Comparison of ENCODE assay signal across 8 cellular contexts in genomic region chr19:48203794-48204628, GRCh38. TPM values are rescaled to one million over a fixed set of nuclear protein-coding genes. Genes with fewer than 3 reads are reported as not detected.
A peak's percentile ranks its signal among the peaks of the same experiment; 100 is the strongest.
DNase-seq lines count a peak whose midpoint lies in the region; ATAC-seq and TF ChIP-seq lines count a peak whose summit lies in the region.

No MANE protein-coding gene starts in this region.

- H3K9me2 ChIP-seq in PC-9 (ENCODE audit: insufficient read depth) = no peaks in the 10 kb centered on the region

- BruUV-seq in PC-9 (replicated peaks; lab: Mats Ljungman, UMichigan) = no TSS peak

- no peaks in the 10 kb centered on the region for H4K20me1 ChIP-seq in PC-9 (ENCODE audit: insufficient read depth)

- no peak overlapping the region; the same call in 1 of the 2 replicates for H3K27ac ChIP-seq in PC-9
- H3K27ac ChIP-seq in esophagus squamous epithelium = peak overlapping the region; percentile 57 to 83 (median 72)
- H3K27ac ChIP-seq in muscle layer of duodenum (ENCODE audit: low read length) = peak overlapping the region; percentile 77

- CTCF ChIA-PET in PC-9 (lab: Charles Lee) = interaction anchor here (0.6 to 1.5 kb wide), 7 partner anchors 13 to 855 kb away, joined by 3 to 12 read pairs (median 4); no protein-coding TSS in a partner anchor

- H3K4me3 Mint-ChIP-seq in activated T-cell treated with anti-CD3 and anti-CD28 coated beads, Interleukin-2, amount 50 U/mL, for 4 hours = no peak overlapping the region

- TF ChIP-seq POLR2A in esophagus squamous epithelium (IDR thresholded peaks at IDR 0.05) = peak in 2 of 4 donors; percentile 22 to 57

- H3K27me3 ChIP-seq in PC-9 (ENCODE audit: insufficient read depth, low read depth) (no peaks in the 10 kb centered on the region), esophagus squamous epithelium (no peaks in the 10 kb centered on the region), muscle layer of duodenum (ENCODE audit: low read depth, low read length) (no peaks in the 10 kb centered on the region)

- H3K79me2 ChIP-seq in PC-9 (ENCODE audit: low read depth) = peaks cover 13% of the 10 kb centered on the region; the same call in 1 of the 2 replicates

- H3K4me3 ChIP-seq in PC-9 = peak overlapping the region; percentile 67
- peak overlapping the region; percentile 63 to 79 (median 70) for H3K4me3 ChIP-seq in esophagus squamous epithelium
- H3K4me3 ChIP-seq in muscle layer of duodenum (ENCODE audit: low read depth in 1 of 2, low read length in 2 of 2) = peak overlapping the region; percentile 93 to 98

- H3K27me3 Mint-ChIP-seq in activated T-cell treated with anti-CD3 and anti-CD28 coated beads, Interleukin-2, amount 50 U/mL, for 4 hours (ENCODE audit: low read depth) = no peaks in the 10 kb centered on the region

- H3F3A ChIP-seq in PC-9 (ENCODE audit: insufficient read depth, low read depth) = peaks cover 15% of the 10 kb centered on the region

- peak overlapping the region; percentile 95 for H3K4me2 ChIP-seq in PC-9

- TF ChIP-seq CTCF in PC-9 (conservative IDR thresholded peaks at IDR 0.05) (no peak), esophagus squamous epithelium (IDR thresholded peaks at IDR 0.05) (peak in 1 of 6 experiments; percentile 54)

- intact Hi-C loops in PC-9 (cut with micrococcal nuclease; ENCODE audit: unreplicated experiment) (no loop called here), esophagus squamous epithelium (cut with DNase I) (no loop called here)

- peaks cover 14% of the 10 kb centered on the region for H3K4me1 ChIP-seq in PC-9 (replicated peaks; ENCODE audit: insufficient read depth)
- peaks cover 0 to 20% (median 11%) of the 10 kb centered on the region in 3 donors for H3K4me1 ChIP-seq in esophagus squamous epithelium
- peaks cover 4 to 14% of the 10 kb centered on the region in 2 donors for H3K4me1 ChIP-seq in muscle layer of duodenum (ENCODE audit: control insufficient read depth in 1 of 2, insufficient read depth in 2 of 2, low read length in 2 of 2)

- DNase-seq in DMS53 (lab: John Stamatoyannopoulos, UW) (peak; percentile 99), KG1 (lab: John Stamatoyannopoulos, UW) (peak; percentile 96), PC-9 (peak; percentile 94 to 95), esophagus squamous epithelium (lab: John Stamatoyannopoulos, UW) (peak; percentile 62)
- DNase-seq in activated T-cell treated with anti-CD3 and anti-CD28 coated beads, Interleukin-2, amount 50 U/mL, for 4 hours = peak; percentile 83
- DNase-seq in stimulated activated CD8-positive, alpha-beta memory T cell treated with anti-CD3 and anti-CD28 coated beads, Interleukin-7, amount 100 ng/mL, for 24 hours (ENCODE audit: low read depth) = peak; percentile 82

- H3K4me1 Mint-ChIP-seq in activated T-cell treated with anti-CD3 and anti-CD28 coated beads, Interleukin-2, amount 50 U/mL, for 4 hours (ENCODE audit: low read depth) = peaks cover 13% of the 10 kb centered on the region

- whole genome bisulfite sequencing in esophagus squamous epithelium, 2 donors = 0 to 1% methylated on average over 21 to 23 of the region's 34 CpGs

- peak; percentile 89 for ATAC-seq in GM21723 (IDR thresholded peaks at IDR 0.05; ENCODE audit: unreplicated experiment)
- ATAC-seq in activated T-cell treated with anti-CD3 and anti-CD28 coated beads, Interleukin-2, amount 50 U/mL, for 4 hours = peak; percentile 99 to 100

- H3K36me3 Mint-ChIP-seq in activated T-cell treated with anti-CD3 and anti-CD28 coated beads, Interleukin-2, amount 50 U/mL, for 4 hours (ENCODE audit: insufficient read depth) = peaks cover 2% of the 10 kb centered on the region

- no peaks in the 10 kb centered on the region for H3K9me3 Mint-ChIP-seq in activated T-cell treated with anti-CD3 and anti-CD28 coated beads, Interleukin-2, amount 50 U/mL, for 4 hours

- H3K9me3 ChIP-seq in PC-9 (ENCODE audit: insufficient read depth, low read depth) (no peaks in the 10 kb centered on the region), esophagus squamous epithelium (no peaks in the 10 kb centered on the region), muscle layer of duodenum (ENCODE audit: control insufficient read depth in 1 of 2, low read length in 2 of 2) (no peaks in the 10 kb centered on the region)

- H2AFZ ChIP-seq in PC-9 = peak overlapping the region; percentile 91

- H3K36me3 ChIP-seq in PC-9 (ENCODE audit: low read depth) (no peaks in the 10 kb centered on the region), esophagus squamous epithelium (no peaks in the 10 kb centered on the region), muscle layer of duodenum (ENCODE audit: control insufficient read depth in 1 of 2, insufficient read depth in 2 of 2, low read length in 2 of 2) (no peaks in the 10 kb centered on the region)

- POLR2A ChIA-PET in PC-9 (lab: Charles Lee; ENCODE audit: unreplicated experiment) = interaction anchor here (0.5 to 2.1 kb wide), 12 partner anchors 10 to 720 kb away, joined by 3 to 32 read pairs (median 4); partner anchors contain the start of genes CARD8, KPTN, LIG1 and RPL18

RNA-seq across cellular contexts. Expression of gene ZSWIM9, which starts 33.5 kb away (rescaled TPM):
- total RNA-seq in PC-9 (2021) (8.3 and 12.0 TPM in 2 replicates), esophagus squamous epithelium (1 to 10 TPM; 2.0 to 4.7 (median 2.7) TPM)
- 1 to 10 TPM; 6.0 to 6.7 (median 6.5) TPM for total RNA-seq in activated T-cell treated with anti-CD3 and anti-CD28 coated beads, Interleukin-2, amount 50 U/mL, for 4 hours

RNA-seq across cellular contexts. Expression of gene LIG1, which starts 33.9 kb away (rescaled TPM):
- 109 and 116 TPM in 2 replicates for total RNA-seq in PC-9 (2021)
- total RNA-seq in activated T-cell treated with anti-CD3 and anti-CD28 coated beads, Interleukin-2, amount 50 U/mL, for 4 hours = 100 to 1,000 TPM in 2 of 3 donors, 10 to 100 TPM in 1; 77.5 to 103 (median 102) TPM
- 10 to 100 TPM; 25.7 to 44.3 (median 31.1) TPM for total RNA-seq in esophagus squamous epithelium

RNA-seq across cellular contexts. Expression of gene CARD8, which starts 51.7 kb away (rescaled TPM):
- total RNA-seq in PC-9 (2021) (17.7 and 25.6 TPM in 2 replicates), esophagus squamous epithelium (10 to 100 TPM in 3 of 4 donors, 1 to 10 TPM in 1; 9.7 to 21.9 (median 11.3) TPM)
- 10 to 100 TPM; 47.6 to 55.1 (median 51.3) TPM for total RNA-seq in activated T-cell treated with anti-CD3 and anti-CD28 coated beads, Interleukin-2, amount 50 U/mL, for 4 hours
